In genomic region chr18:3074094-3074493, GRCh38 we compare ENCODE assay signal across 1 cellular context.
A peak's percentile ranks its signal among the peaks of the same experiment; 100 is the strongest.
TF ChIP-seq lines count a peak whose summit lies in the region.

No MANE protein-coding gene starts in this region.

TF ChIP-seq in GM12878, 131 proteins besides CTCF, POLR2A, EP300 and RAD21:
- TF ChIP-seq, protein P1, sequence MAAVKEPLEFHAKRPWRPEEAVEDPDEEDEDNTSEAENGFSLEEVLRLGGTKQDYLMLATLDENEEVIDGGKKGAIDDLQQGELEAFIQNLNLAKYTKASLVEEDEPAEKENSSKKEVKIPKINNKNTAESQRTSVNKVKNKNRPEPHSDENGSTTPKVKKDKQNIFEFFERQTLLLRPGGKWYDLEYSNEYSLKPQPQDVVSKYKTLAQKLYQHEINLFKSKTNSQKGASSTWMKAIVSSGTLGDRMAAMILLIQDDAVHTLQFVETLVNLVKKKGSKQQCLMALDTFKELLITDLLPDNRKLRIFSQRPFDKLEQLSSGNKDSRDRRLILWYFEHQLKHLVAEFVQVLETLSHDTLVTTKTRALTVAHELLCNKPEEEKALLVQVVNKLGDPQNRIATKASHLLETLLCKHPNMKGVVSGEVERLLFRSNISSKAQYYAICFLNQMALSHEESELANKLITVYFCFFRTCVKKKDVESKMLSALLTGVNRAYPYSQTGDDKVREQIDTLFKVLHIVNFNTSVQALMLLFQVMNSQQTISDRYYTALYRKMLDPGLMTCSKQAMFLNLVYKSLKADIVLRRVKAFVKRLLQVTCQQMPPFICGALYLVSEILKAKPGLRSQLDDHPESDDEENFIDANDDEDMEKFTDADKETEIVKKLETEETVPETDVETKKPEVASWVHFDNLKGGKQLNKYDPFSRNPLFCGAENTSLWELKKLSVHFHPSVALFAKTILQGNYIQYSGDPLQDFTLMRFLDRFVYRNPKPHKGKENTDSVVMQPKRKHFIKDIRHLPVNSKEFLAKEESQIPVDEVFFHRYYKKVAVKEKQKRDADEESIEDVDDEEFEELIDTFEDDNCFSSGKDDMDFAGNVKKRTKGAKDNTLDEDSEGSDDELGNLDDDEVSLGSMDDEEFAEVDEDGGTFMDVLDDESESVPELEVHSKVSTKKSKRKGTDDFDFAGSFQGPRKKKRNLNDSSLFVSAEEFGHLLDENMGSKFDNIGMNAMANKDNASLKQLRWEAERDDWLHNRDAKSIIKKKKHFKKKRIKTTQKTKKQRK (IDR thresholded peaks at IDR 0.05; ENCODE audit: low read depth, low read length), result no peak
- TF ChIP-seq NR2C1 (IDR thresholded peaks at IDR 0.05), result peak; percentile 43; the same call in 1 of the 2 replicates
- no peak for TF ChIP-seq NFIC (IDR thresholded peaks at IDR 0.05; ENCODE audit: low read depth, low read length)
- TF ChIP-seq NR2F1 (conservative IDR thresholded peaks at IDR 0.05), result peak; percentile 45; the same call in 1 of the 2 replicates
